7 cellular contexts compared by ENCODE assay signal in genomic region chr10:45470098-45471012, GRCh38.
DNase-seq lines count a peak whose midpoint lies in the region; FAIRE-seq and TF ChIP-seq lines count a peak whose summit lies in the region.

No MANE protein-coding gene starts in this region.

- H3K4me3 ChIP-seq in prostate gland, result no peak overlapping the region

- H3K27ac ChIP-seq in prostate gland, result peak overlapping the region in 1 of 2 donors; percentile 11

- FAIRE-seq in H54 (lab: Jason Lieb, UNC), result no peak

- DNase-seq in HT-29 (ENCODE audit: low spot score) (peak; percentile 37), erythroblast (lab: John Stamatoyannopoulos, UW) (peak; percentile 91 to 98), prostate gland (ENCODE audit: low spot score) (peak; percentile 46), H54 (ENCODE audit: insufficient read length, low spot score) (no peak), DMS114 treated with DMSO at 0.1 percent for 48 hours (lab: John Stamatoyannopoulos, UW; ENCODE audit: unreplicated experiment) (no peak), NCI-H187 (lab: John Stamatoyannopoulos, UW) (no peak)
- DNase-seq in activated CD4-positive, alpha-beta T cell treated with anti-CD3 and anti-CD28 coated beads, Interleukin-2, amount 50 U/mL, for 1 hour, result peak; percentile 48

- H3K36me3 ChIP-seq in prostate gland, result no peaks in the 10 kb centered on the region

- TF ChIP-seq POLR2A in erythroblast (IDR thresholded peaks at IDR 0.05; ENCODE audit: low read length), result peak; percentile 32
- no peak for TF ChIP-seq POLR2A in prostate gland (IDR thresholded peaks at IDR 0.05)
- TF ChIP-seq POLR2A in H54 (IDR thresholded peaks at IDR 0.05; ENCODE audit: low read depth, low read length), result no peak

- WGBS in prostate gland, result 29% methylated on average over 10 of the region's 10 CpGs

- H3K27me3 ChIP-seq in prostate gland (replicated peaks; ENCODE audit: insufficient read depth), result no peaks in the 10 kb centered on the region

- intact Hi-C loops in prostate gland (cut with DNase I), result loop anchor here (5.0 kb wide), 1 partner anchor 127 kb away; no protein-coding TSS in a partner anchor

- H3K9me3 ChIP-seq in prostate gland, result no peaks in the 10 kb centered on the region

- no peak for TF ChIP-seq CTCF in prostate gland (IDR thresholded peaks at IDR 0.05)

- peaks cover 12% of the 10 kb centered on the region for H3K4me1 ChIP-seq in prostate gland (replicated peaks)

Comparison
In these comparisons a context has a peak if more than half of its experiments do, and no peak if none do; other contexts are left out.
1. DNase-seq: peak in HT-29 (single experiment), activated CD4-positive, alpha-beta T cell treated with anti-CD3 and anti-CD28 coated beads, Interleukin-2, amount 50 U/mL, for 1 hour (single experiment), erythroblast (2 of 2) and prostate gland (single experiment); none in H54 (single experiment), DMS114 treated with DMSO at 0.1 percent for 48 hours (single experiment) and NCI-H187 (0 of 2).